11 cellular contexts compared by ENCODE assay signal in the genomic region with DNA sequence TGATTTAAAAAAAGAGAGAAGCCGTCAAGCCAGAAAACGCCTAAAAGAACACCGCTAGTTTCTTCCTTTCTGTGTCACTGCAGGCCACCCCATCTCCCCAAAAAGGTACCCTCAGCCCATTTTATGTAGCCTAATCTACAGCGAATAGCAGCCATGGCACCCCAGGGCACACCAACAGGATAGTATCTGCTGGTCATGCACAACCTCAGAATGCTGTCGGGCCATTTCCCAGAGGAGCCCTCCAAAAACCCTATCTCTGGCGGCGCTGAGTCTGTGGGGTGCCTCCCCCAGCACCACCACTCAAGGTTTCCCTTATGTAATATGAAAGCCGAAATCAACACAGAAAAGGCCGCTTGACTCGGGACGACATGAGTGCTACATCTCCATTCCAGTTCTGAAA.
"Had no signal": no experiment of that assay in that cellular context is flagged by ENCODE, and none has a peak within 500 bp of the region (broad histone marks: within the 10 kb centered on the region; RNA-seq: fewer than 3 reads in every experiment).

No MANE protein-coding gene starts in this region.

- H3K4me1 ChIP-seq: pancreas, uterus had no signal

- H3K9me3 ChIP-seq: left lung, pancreas, uterus had no signal

- H3K36me3 ChIP-seq: left lung, pancreas, uterus had no signal

- H3K27ac Mint-ChIP-seq: T-helper 1 cell treated with Interleukin-12 subunit alpha and Interleukin-12 subunit beta and Interleukin-4 antibody, amounts not matched to agents 30 μg/mL and 1 μg/mL, for 36 hours had no signal

- ATAC-seq: left lung; pancreas; stimulated activated naive CD8-positive, alpha-beta T cell treated with anti-CD3 and anti-CD28 coated beads, Interleukin-15, Interleukin-2, amounts not matched to agents 100 U/mL and 50 U/mL, for 24 hours had no signal

- DNase-seq: activated CD4-positive, alpha-beta T cell treated with anti-CD3 and anti-CD28 coated beads, Interleukin-2, amount 10 ng/mL, durations not matched to agents 7 days and 5 days; activated CD4-positive, CD25-positive, alpha-beta regulatory T cell; foreskin melanocyte; pancreas; stimulated activated CD4-positive, alpha-beta T cell treated with anti-CD3 and anti-CD28 coated beads, Interleukin-4, amount 100 ng/mL, for 1 hour; stimulated activated CD8-positive, alpha-beta memory T cell treated with anti-CD3 and anti-CD28 coated beads, Interleukin-4, amount 100 ng/mL, for 48 hours; stimulated activated naive CD8-positive, alpha-beta T cell treated with anti-CD3 and anti-CD28 coated beads, Interleukin-15, Interleukin-2, amounts not matched to agents 100 U/mL and 50 U/mL, for 24 hours; uterus had no signal

- H3K4me3 ChIP-seq: left lung, pancreas, uterus had no signal

- H3K4me3 Mint-ChIP-seq: activated CD4-positive, alpha-beta T cell treated with anti-CD3 and anti-CD28 coated beads, Interleukin-2, amount 10 ng/mL, durations not matched to agents 7 days and 5 days; neural crest cell; T-helper 1 cell treated with Interleukin-12 subunit alpha and Interleukin-12 subunit beta and Interleukin-4 antibody, amounts not matched to agents 30 μg/mL and 1 μg/mL, for 36 hours had no signal

- H3K27ac ChIP-seq: left lung, pancreas, uterus had no signal

- H3K9me3 Mint-ChIP-seq: activated CD4-positive, alpha-beta T cell treated with anti-CD3 and anti-CD28 coated beads, Interleukin-2, amount 10 ng/mL, durations not matched to agents 7 days and 5 days; neural crest cell; T-helper 1 cell treated with Interleukin-12 subunit alpha and Interleukin-12 subunit beta and Interleukin-4 antibody, amounts not matched to agents 30 μg/mL and 1 μg/mL, for 36 hours had no signal

- H3K27me3 ChIP-seq: left lung, pancreas had no signal

- H3K27me3 Mint-ChIP-seq: activated CD4-positive, alpha-beta T cell treated with anti-CD3 and anti-CD28 coated beads, Interleukin-2, amount 10 ng/mL, durations not matched to agents 7 days and 5 days had no signal
